In the genomic region with DNA sequence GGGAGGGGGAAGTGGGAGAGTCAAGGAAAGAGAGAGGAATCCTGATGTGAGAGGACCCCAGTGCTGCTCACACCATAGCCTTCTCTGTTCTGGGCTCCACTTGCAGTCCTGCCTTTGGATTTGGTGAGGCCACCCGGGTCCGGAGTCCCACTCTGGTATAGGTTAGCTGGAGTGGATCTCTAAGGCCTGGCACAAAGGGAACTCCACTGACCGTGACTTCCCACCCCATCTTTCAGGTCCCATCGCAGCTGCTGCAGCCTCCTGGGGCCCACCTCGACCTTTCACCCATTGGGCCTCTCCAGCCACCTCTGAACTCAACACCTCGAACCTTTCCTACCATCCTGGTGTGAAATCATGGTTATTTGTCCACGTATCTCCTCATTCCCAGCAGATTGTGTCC, we compare ENCODE assay signal across 24 cellular contexts.
A peak's percentile ranks its signal among the peaks of the same experiment; 100 is the strongest.
DNase-seq lines count a peak whose midpoint lies in the region; ATAC-seq, FAIRE-seq and TF ChIP-seq lines count a peak whose summit lies in the region.
"Had no signal": no experiment of that assay in that cellular context is flagged by ENCODE, and none has a peak within 500 bp of the region (broad histone marks: within the 10 kb centered on the region; RNA-seq: fewer than 3 reads in every experiment).

No MANE protein-coding gene starts in this region.

- DNase-seq in activated CD8-positive, alpha-beta memory T cell treated with anti-CD3 and anti-CD28 coated beads, Interleukin-2, amount 50 U/mL, for 4 hours, result peak; percentile 6
- no peak for DNase-seq in activated CD8-positive, alpha-beta memory T cell treated with anti-CD3 and anti-CD28 coated beads, Interleukin-2, amount 50 U/mL, for 48 hours
- no peak for DNase-seq in bronchial epithelial cell (ENCODE audit: low read depth)
- DNase-seq in sciatic nerve (ENCODE audit: low spot score), result peak; percentile 27
- DNase-seq in upper lobe of right lung, result peak; percentile 32
- DNase-seq in CD4-positive, alpha-beta T cell, result no peak
- DNase-seq: AML-193, COR-L47, DMS 273 treated with DMSO at 0.1 percent for 48 hours, DMS53, DND-41, EL, GM23248 had no signal

- intact Hi-C loops in sciatic nerve (cut with DNase I), result no loop called here
- intact Hi-C loops in upper lobe of right lung (cut with DNase I), result no loop called here
- intact Hi-C loops in CD4-positive, alpha-beta T cell (cut with DNase I, micrococcal nuclease), result no loop called here

- H3K27me3 Mint-ChIP-seq in CD4-positive, alpha-beta T cell, result peaks cover 20% of the 10 kb centered on the region

- POLR2A ChIA-PET in CD4-positive, alpha-beta T cell (lab: Charles Lee), result no interaction called here

- H3K4me1 Mint-ChIP-seq in CD4-positive, alpha-beta T cell (ENCODE audit: low read depth), result no peaks in the 10 kb centered on the region
- H3K4me1 Mint-ChIP-seq: CD8-positive, alpha-beta memory T cell had no signal

- H3K36me3 Mint-ChIP-seq in CD4-positive, alpha-beta T cell (ENCODE audit: low read depth), result no peaks in the 10 kb centered on the region
- H3K36me3 Mint-ChIP-seq: CD8-positive, alpha-beta memory T cell; IgD-negative memory B cell had no signal

- H3K4me3 ChIP-seq in bronchial epithelial cell (ENCODE audit: low read depth, low read length) (no peak overlapping the region), upper lobe of right lung (no peak overlapping the region)
- H3K4me3 ChIP-seq: A549, BLaER1, GM12878, GM23248, HAP-1 had no signal

- H3K9me3 ChIP-seq in upper lobe of right lung, result no peaks in the 10 kb centered on the region
- no peaks in the 10 kb centered on the region for H3K9me3 ChIP-seq in CD4-positive, alpha-beta T cell (ENCODE audit: control insufficient read depth, low read length)
- H3K9me3 ChIP-seq: A549, BLaER1, HAP-1 had no signal

- no peak overlapping the region for H3K27ac Mint-ChIP-seq in CD4-positive, alpha-beta T cell
- H3K27ac Mint-ChIP-seq: IgD-negative memory B cell had no signal

- no peaks in the 10 kb centered on the region for H3K4me1 ChIP-seq in upper lobe of right lung
- H3K4me1 ChIP-seq: A549, HAP-1 had no signal

- no peaks in the 10 kb centered on the region for H3K27me3 ChIP-seq in bronchial epithelial cell (ENCODE audit: control insufficient read depth, insufficient read depth, low read length)
- peaks cover 4% of the 10 kb centered on the region for H3K27me3 ChIP-seq in upper lobe of right lung
- H3K27me3 ChIP-seq in CD4-positive, alpha-beta T cell (ENCODE audit: control insufficient read depth, insufficient read depth, low read length), result no peaks in the 10 kb centered on the region
- H3K27me3 ChIP-seq: BLaER1 had no signal

- ATAC-seq in sciatic nerve, result no peak
- no peak for ATAC-seq in upper lobe of right lung
- no peak for ATAC-seq in HG03095 (IDR thresholded peaks at IDR 0.05; ENCODE audit: unreplicated experiment)
- no peak for ATAC-seq in HG03460 (IDR thresholded peaks at IDR 0.05; ENCODE audit: unreplicated experiment)
- no peak for ATAC-seq in CD4-positive, alpha-beta T cell (ENCODE audit: poor library complexity)
- ATAC-seq: A549, GM12878, HepG2 had no signal

- H3K36me3 ChIP-seq in bronchial epithelial cell (ENCODE audit: control insufficient read depth, insufficient read depth, low read length), result no peaks in the 10 kb centered on the region
- no peaks in the 10 kb centered on the region for H3K36me3 ChIP-seq in upper lobe of right lung
- H3K36me3 ChIP-seq: BLaER1, HAP-1 had no signal

- peak; percentile 52 for FAIRE-seq in bronchial epithelial cell (lab: Jason Lieb, UNC)
- FAIRE-seq: A549, GM12878, GM19239, HepG2 had no signal

- CTCF ChIA-PET in CD4-positive, alpha-beta T cell (lab: Charles Lee), result interaction anchor here (1.7 kb wide), 1 partner anchor 19 kb away, joined by 4 read pairs; no protein-coding TSS in a partner anchor

- H3K4me3 Mint-ChIP-seq in CD4-positive, alpha-beta T cell, result no peak overlapping the region
- H3K4me3 Mint-ChIP-seq: CD8-positive, alpha-beta memory T cell; IgD-negative memory B cell had no signal

- TF ChIP-seq CTCF in bronchial epithelial cell (IDR thresholded peaks at IDR 0.05; ENCODE audit: insufficient read depth, low read length, severe bottlenecking) (no peak), upper lobe of right lung (IDR thresholded peaks at IDR 0.05) (no peak)
- no peak for TF ChIP-seq CTCF in CD4-positive, alpha-beta T cell (IDR thresholded peaks at IDR 0.05)

- no peak overlapping the region for H3K27ac ChIP-seq in upper lobe of right lung
- H3K27ac ChIP-seq in CD4-positive, alpha-beta T cell (ENCODE audit: low read depth, low read length), result no peak overlapping the region
- H3K27ac ChIP-seq: 22Rv1, A549, BLaER1, GM23248 had no signal

- H3K9me3 Mint-ChIP-seq in CD4-positive, alpha-beta T cell, result no peaks in the 10 kb centered on the region
- H3K9me3 Mint-ChIP-seq: CD8-positive, alpha-beta memory T cell had no signal

Comparison
In these comparisons a context has a peak if more than half of its experiments do, and no peak if none do; other contexts are left out.
1. DNase-seq: peak in activated CD8-positive, alpha-beta memory T cell treated with anti-CD3 and anti-CD28 coated beads, Interleukin-2, amount 50 U/mL, for 4 hours (single experiment), sciatic nerve (single experiment) and upper lobe of right lung (single experiment); none in activated CD8-positive, alpha-beta memory T cell treated with anti-CD3 and anti-CD28 coated beads, Interleukin-2, amount 50 U/mL, for 48 hours (single experiment), bronchial epithelial cell (single experiment) and CD4-positive, alpha-beta T cell (0 of 10).